In the genomic region with DNA sequence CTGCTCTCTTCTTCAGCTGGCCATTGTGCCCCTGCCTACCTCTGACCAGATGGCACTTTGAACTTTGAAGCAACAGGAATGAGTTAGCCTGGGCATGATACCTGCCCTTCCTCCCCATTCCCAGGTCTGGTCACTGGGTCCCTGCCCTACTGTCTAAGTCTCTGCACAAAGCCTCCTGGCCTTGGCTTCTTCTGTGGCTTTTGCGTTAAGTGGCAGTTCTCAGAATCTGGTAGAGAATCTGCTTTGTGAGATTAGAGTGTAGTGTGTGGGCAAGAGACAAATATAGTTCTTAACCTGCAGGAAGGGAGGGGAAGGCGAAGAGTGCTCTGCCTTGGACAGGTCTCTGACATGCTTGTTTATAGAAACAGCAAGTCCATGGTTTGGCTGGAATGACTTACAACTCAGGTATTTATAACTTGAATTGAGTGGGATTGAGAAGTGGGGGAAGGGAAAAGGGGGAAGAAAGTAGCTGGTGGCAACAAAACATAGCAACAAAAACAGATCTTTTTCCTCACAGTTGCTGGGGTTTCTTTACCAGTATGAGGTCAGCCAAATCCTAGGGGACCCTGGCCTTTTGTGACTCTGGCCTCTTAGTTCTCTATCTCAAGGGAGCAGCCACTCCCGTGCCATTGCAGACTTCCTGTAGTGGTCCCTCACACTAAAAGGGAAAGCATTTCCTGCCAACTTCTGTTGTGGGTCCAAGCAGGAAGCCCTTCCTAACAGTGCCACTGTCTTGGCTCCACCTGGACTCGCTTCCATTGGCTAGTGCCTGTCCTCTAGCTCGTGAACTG, we compare ENCODE assay signal across 1 cellular context.
TF ChIP-seq lines count a peak whose summit lies in the region.

No MANE protein-coding gene starts in this region.

TF ChIP-seq in K562, 482 proteins besides CTCF, POLR2A, EP300 and RAD21 (continued from another document):
- TF ChIP-seq REST (CRISPR knock-in tag; IDR thresholded peaks at IDR 0.05; ENCODE audit: low read depth) (no peak), SOX6 (IDR thresholded peaks at IDR 0.05) (0 out of 2 replicates have a peak, but pooled peaks have one; percentile 36), DPF2 (IDR thresholded peaks at IDR 0.05) (peak; percentile 72), SMARCE1 (IDR thresholded peaks at IDR 0.05) (peak; percentile 46; the same call in 1 of the 2 replicates), MAFG (tag; conservative IDR thresholded peaks at IDR 0.05) (no peak), TBL1XR1 (IDR thresholded peaks at IDR 0.05; ENCODE audit: low read length in 2 of 2) (peak in 1 of 2 experiments; percentile 52; a peak in 1 of 4 replicates), KDM1A (IDR thresholded peaks at IDR 0.05) (peak; percentile 75 to 83), MBD2 (IDR thresholded peaks at IDR 0.05; ENCODE audit: borderline replicate concordance, low read depth) (peak; percentile 41; the same call in 1 of the 2 replicates), HDAC1 (IDR thresholded peaks at IDR 0.05) (peak in 1 of 2 experiments; percentile 54; a peak in 1 of 4 replicates), MEF2D (tag; conservative IDR thresholded peaks at IDR 0.05; ENCODE audit: low read depth) (peak; percentile 73; the same call in 1 of the 2 replicates), ATF7 (IDR thresholded peaks at IDR 0.05) (0 out of 2 replicates have a peak, but pooled peaks have one; percentile 12), MEIS2 (IDR thresholded peaks at IDR 0.05; ENCODE audit: partially characterized antibody) (peak; percentile 49), HMBOX1 (IDR thresholded peaks at IDR 0.05) (peak; percentile 83), GATAD2A (IDR thresholded peaks at IDR 0.05) (peak; percentile 59; the same call in 1 of the 2 replicates), MEF2A (IDR thresholded peaks at IDR 0.05; ENCODE audit: control insufficient read depth, low read depth, low read length) (peak; percentile 91), MYNN (IDR thresholded peaks at IDR 0.05) (0 out of 2 replicates have a peak, but pooled peaks have one; percentile 37), MYNN (CRISPR knock-in tag; IDR thresholded peaks at IDR 0.05) (no peak), ARID1B (IDR thresholded peaks at IDR 0.05) (peak; percentile 83), RBM14 (IDR thresholded peaks at IDR 0.05; ENCODE audit: borderline replicate concordance, insufficient read depth, low read depth, low read length) (no peak), LEF1 (IDR thresholded peaks at IDR 0.05) (peak; percentile 41; the same call in 1 of the 2 replicates), ELF1 (tag; IDR thresholded peaks at IDR 0.05) (no peak), TEAD4 (IDR thresholded peaks at IDR 0.05; ENCODE audit: low read length) (peak; percentile 86), TEAD4 (CRISPR knock-in tag; IDR thresholded peaks at IDR 0.05; ENCODE audit: borderline replicate concordance) (no peak), TRIM24 (IDR thresholded peaks at IDR 0.05) (0 out of 4 replicates have a peak, but pooled peaks of 1 of the 2 experiments have one; percentile 19), FUS (optimal IDR thresholded peaks at IDR 0.05; ENCODE audit: low read depth, low read length) (no peak), NFIC (IDR thresholded peaks at IDR 0.05) (0 out of 2 replicates have a peak, but pooled peaks have one; percentile 32), HNRNPLL (IDR thresholded peaks at IDR 0.05; ENCODE audit: low read depth, low read length, poor library complexity, severe bottlenecking) (peak; percentile 33)
- TF ChIP-seq, protein P1, sequence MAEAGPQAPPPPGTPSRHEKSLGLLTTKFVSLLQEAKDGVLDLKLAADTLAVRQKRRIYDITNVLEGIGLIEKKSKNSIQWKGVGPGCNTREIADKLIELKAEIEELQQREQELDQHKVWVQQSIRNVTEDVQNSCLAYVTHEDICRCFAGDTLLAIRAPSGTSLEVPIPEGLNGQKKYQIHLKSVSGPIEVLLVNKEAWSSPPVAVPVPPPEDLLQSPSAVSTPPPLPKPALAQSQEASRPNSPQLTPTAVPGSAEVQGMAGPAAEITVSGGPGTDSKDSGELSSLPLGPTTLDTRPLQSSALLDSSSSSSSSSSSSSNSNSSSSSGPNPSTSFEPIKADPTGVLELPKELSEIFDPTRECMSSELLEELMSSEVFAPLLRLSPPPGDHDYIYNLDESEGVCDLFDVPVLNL (CRISPR knock-in tag; IDR thresholded peaks at IDR 0.05; ENCODE audit: low read depth), result no peak
- TF ChIP-seq, protein P2, sequence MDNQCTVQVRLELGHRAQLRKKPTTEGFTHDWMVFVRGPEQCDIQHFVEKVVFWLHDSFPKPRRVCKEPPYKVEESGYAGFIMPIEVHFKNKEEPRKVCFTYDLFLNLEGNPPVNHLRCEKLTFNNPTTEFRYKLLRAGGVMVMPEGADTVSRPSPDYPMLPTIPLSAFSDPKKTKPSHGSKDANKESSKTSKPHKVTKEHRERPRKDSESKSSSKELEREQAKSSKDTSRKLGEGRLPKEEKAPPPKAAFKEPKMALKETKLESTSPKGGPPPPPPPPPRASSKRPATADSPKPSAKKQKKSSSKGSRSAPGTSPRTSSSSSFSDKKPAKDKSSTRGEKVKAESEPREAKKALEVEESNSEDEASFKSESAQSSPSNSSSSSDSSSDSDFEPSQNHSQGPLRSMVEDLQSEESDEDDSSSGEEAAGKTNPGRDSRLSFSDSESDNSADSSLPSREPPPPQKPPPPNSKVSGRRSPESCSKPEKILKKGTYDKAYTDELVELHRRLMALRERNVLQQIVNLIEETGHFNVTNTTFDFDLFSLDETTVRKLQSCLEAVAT (IDR thresholded peaks at IDR 0.05), result 0 out of 4 replicates have a peak, but pooled peaks of 1 of the 2 experiments have one; percentile 39
- TF ChIP-seq, protein P3, sequence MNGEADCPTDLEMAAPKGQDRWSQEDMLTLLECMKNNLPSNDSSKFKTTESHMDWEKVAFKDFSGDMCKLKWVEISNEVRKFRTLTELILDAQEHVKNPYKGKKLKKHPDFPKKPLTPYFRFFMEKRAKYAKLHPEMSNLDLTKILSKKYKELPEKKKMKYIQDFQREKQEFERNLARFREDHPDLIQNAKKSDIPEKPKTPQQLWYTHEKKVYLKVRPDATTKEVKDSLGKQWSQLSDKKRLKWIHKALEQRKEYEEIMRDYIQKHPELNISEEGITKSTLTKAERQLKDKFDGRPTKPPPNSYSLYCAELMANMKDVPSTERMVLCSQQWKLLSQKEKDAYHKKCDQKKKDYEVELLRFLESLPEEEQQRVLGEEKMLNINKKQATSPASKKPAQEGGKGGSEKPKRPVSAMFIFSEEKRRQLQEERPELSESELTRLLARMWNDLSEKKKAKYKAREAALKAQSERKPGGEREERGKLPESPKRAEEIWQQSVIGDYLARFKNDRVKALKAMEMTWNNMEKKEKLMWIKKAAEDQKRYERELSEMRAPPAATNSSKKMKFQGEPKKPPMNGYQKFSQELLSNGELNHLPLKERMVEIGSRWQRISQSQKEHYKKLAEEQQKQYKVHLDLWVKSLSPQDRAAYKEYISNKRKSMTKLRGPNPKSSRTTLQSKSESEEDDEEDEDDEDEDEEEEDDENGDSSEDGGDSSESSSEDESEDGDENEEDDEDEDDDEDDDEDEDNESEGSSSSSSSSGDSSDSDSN (IDR thresholded peaks at IDR 0.05; ENCODE audit: borderline replicate concordance in 1 of 2, low read depth in 2 of 2, low read length in 2 of 2), result 0 out of 4 replicates have a peak, but pooled peaks of 1 of the 2 experiments have one; percentile 36
